ENCODE assay signal across 26 cellular contexts in genomic region chr12:27148373-27148772, GRCh38.
"Had no signal": no experiment of that assay in that cellular context is flagged by ENCODE, and none has a peak within 500 bp of the region (broad histone marks: within the 10 kb centered on the region; RNA-seq: fewer than 3 reads in every experiment).

No MANE protein-coding gene starts in this region.

- H3K4me3 Mint-ChIP-seq: activated CD4-positive, alpha-beta T cell treated with anti-CD3 and anti-CD28 coated beads, Interleukin-2, amount 10 ng/mL, durations not matched to agents 24 days and 14 days; activated CD8-positive, alpha-beta T cell treated with anti-CD3 and anti-CD28 coated beads for 36 hours; activated naive CD4-positive, alpha-beta T cell treated with anti-CD3 and anti-CD28 coated beads, Interleukin-2, amount 50 U/mL, for 24 hours; activated T-cell treated with anti-CD3 and anti-CD28 coated beads, Interleukin-2, amount 50 U/mL, for 24 hours; brain had no signal

- DNase-seq: activated CD4-positive, alpha-beta T cell treated with anti-CD3 and anti-CD28 coated beads, Interleukin-2, amount 50 U/mL, for 4 hours; activated CD8-positive, alpha-beta T cell treated with anti-CD3 and anti-CD28 coated beads for 36 hours; activated gamma-delta T cell; activated naive CD4-positive, alpha-beta T cell treated with Interleukin-2 at 50 U/mL for 16 hours; activated T-cell treated with anti-CD3 and anti-CD28 coated beads, Interleukin-2, amount 50 U/mL, for 24 hours; anterior cingulate cortex; caudate nucleus; cerebellar nuclear complex; NCI-H1048; NCI-H1105 treated with DMSO at 0.1 percent for 48 hours; NCI-H1436; NCI-H1694; NCI-H1930; NCI-H2081 treated with DMSO at 0.1 percent for 48 hours; NCI-H510A; NCI-H526; NCI-H748 treated with DMSO at 0.1 percent for 48 hours; OCI-M1; Right ventricle myocardium superior; SW 1271 had no signal

- H3K27ac Mint-ChIP-seq: activated CD4-positive, alpha-beta T cell treated with anti-CD3 and anti-CD28 coated beads, Interleukin-2, amount 10 ng/mL, durations not matched to agents 24 days and 14 days; activated CD8-positive, alpha-beta T cell treated with anti-CD3 and anti-CD28 coated beads for 36 hours; activated naive CD4-positive, alpha-beta T cell treated with anti-CD3 and anti-CD28 coated beads, Interleukin-2, amount 50 U/mL, for 24 hours; activated T-cell treated with anti-CD3 and anti-CD28 coated beads, Interleukin-2, amount 50 U/mL, for 24 hours; activated T-helper 2 cell treated with anti-CD3 and anti-CD28 coated beads, Interferon-gamma antibody, Interleukin-2, Interleukin-4, amounts not matched to agents 10 μg/mL and 5 μg/mL and 100 μg/mL, durations not matched to agents 14 hours and 24 hours and 36 hours; brain had no signal

- H3K9me3 Mint-ChIP-seq: activated CD4-positive, alpha-beta T cell treated with anti-CD3 and anti-CD28 coated beads, Interleukin-2, amount 10 ng/mL, durations not matched to agents 24 days and 14 days; activated CD8-positive, alpha-beta T cell treated with anti-CD3 and anti-CD28 coated beads for 36 hours; activated naive CD4-positive, alpha-beta T cell treated with anti-CD3 and anti-CD28 coated beads, Interleukin-2, amount 50 U/mL, for 24 hours; activated T-cell treated with anti-CD3 and anti-CD28 coated beads, Interleukin-2, amount 50 U/mL, for 24 hours; activated T-helper 2 cell treated with anti-CD3 and anti-CD28 coated beads, Interferon-gamma antibody, Interleukin-2, Interleukin-4, amounts not matched to agents 10 μg/mL and 5 μg/mL and 100 μg/mL, durations not matched to agents 14 hours and 24 hours and 36 hours; brain had no signal

- H3K27me3 Mint-ChIP-seq: activated CD4-positive, alpha-beta T cell treated with anti-CD3 and anti-CD28 coated beads, Interleukin-2, amount 10 ng/mL, durations not matched to agents 24 days and 14 days; activated CD8-positive, alpha-beta T cell treated with anti-CD3 and anti-CD28 coated beads for 36 hours; activated naive CD4-positive, alpha-beta T cell treated with anti-CD3 and anti-CD28 coated beads, Interleukin-2, amount 50 U/mL, for 24 hours; activated T-cell treated with anti-CD3 and anti-CD28 coated beads, Interleukin-2, amount 50 U/mL, for 24 hours; brain had no signal

- H3K36me3 Mint-ChIP-seq: activated naive CD4-positive, alpha-beta T cell treated with anti-CD3 and anti-CD28 coated beads, Interleukin-2, amount 50 U/mL, for 24 hours; brain had no signal

- FAIRE-seq: bronchial epithelial cell, TTC549 had no signal

- ATAC-seq: activated CD8-positive, alpha-beta T cell treated with anti-CD3 and anti-CD28 coated beads for 36 hours had no signal
